In the genomic region with DNA sequence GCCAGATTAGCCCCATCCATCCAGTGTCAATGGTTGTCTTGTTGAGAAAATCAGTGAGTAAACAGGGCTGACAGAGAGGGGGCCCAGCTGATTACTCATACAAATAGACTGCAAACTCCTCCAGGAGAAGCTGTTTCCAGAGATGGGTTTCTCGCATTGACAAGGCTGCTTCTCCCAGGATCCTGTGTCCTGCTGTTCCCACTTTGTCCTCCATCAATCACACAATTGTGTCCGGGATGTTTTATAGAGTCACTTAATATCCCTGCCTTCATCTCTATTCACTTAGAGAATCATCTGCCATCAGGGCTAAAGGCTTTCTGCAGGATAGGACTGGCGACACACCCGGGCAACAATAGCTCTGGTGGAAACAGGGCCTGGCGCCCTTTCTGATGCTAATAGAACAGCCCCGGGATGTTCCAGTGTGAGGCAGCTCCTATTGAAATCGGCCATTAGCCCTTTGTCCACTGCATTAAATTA, we compare ENCODE assay signal across 1 cellular context.
A peak's percentile ranks its signal among the peaks of the same experiment; 100 is the strongest.
TF ChIP-seq lines count a peak whose summit lies in the region.

No MANE protein-coding gene starts in this region.

TF ChIP-seq in H1, 55 proteins besides CTCF, POLR2A, EP300 and RAD21:
- TF ChIP-seq SAP30 (IDR thresholded peaks at IDR 0.05; ENCODE audit: insufficient read depth, insufficient replicate concordance, low read length) (no peak), POU5F1 (IDR thresholded peaks at IDR 0.05; ENCODE audit: low read depth, low read length) (peak; percentile 71), RXRA (IDR thresholded peaks at IDR 0.05; ENCODE audit: insufficient read depth, low read depth, low read length) (no peak), YY1 (IDR thresholded peaks at IDR 0.05; ENCODE audit: low read depth, low read length) (peak; percentile 75), SIN3A (conservative IDR thresholded peaks at IDR 0.05 in 1 of 2, IDR thresholded peaks at IDR 0.05 in 1 of 2; ENCODE audit: low read depth in 1 of 2, low read length in 2 of 2) (peak in 1 of 2 experiments; percentile 82; a peak in 2 of 4 replicates), EGR1 (IDR thresholded peaks at IDR 0.05; ENCODE audit: borderline replicate concordance, low read depth, low read length) (0 out of 2 replicates have a peak, but pooled peaks have one; percentile 27), POLR2AphosphoS5 (IDR thresholded peaks at IDR 0.05; ENCODE audit: low read depth, low read length) (no peak), RBBP5 (IDR thresholded peaks at IDR 0.05; ENCODE audit: borderline replicate concordance, low read depth, low read length) (no peak), NANOG (IDR thresholded peaks at IDR 0.05; ENCODE audit: insufficient read depth, low read depth, low read length, poor library complexity, severe bottlenecking) (peak; percentile 94), SP1 (IDR thresholded peaks at IDR 0.05; ENCODE audit: low read depth, low read length) (0 out of 2 replicates have a peak, but pooled peaks have one; percentile 39), TEAD4 (IDR thresholded peaks at IDR 0.05; ENCODE audit: low read depth, low read length) (no peak), SIX5 (IDR thresholded peaks at IDR 0.05; ENCODE audit: low read depth, low read length) (no peak), BACH1 (IDR thresholded peaks at IDR 0.05; ENCODE audit: low read length) (peak; percentile 56; the same call in 1 of the 2 replicates), CTBP2 (IDR thresholded peaks at IDR 0.05; ENCODE audit: borderline replicate concordance, insufficient read depth, insufficient read length, low read length) (peak; percentile 79), HDAC2 (IDR thresholded peaks at IDR 0.05; ENCODE audit: borderline replicate concordance in 1 of 2, low read depth in 2 of 2, low read length in 2 of 2) (peak; percentile 79 to 81; a peak in 2 of 4 replicates)
- TF ChIP-seq, protein P1, sequence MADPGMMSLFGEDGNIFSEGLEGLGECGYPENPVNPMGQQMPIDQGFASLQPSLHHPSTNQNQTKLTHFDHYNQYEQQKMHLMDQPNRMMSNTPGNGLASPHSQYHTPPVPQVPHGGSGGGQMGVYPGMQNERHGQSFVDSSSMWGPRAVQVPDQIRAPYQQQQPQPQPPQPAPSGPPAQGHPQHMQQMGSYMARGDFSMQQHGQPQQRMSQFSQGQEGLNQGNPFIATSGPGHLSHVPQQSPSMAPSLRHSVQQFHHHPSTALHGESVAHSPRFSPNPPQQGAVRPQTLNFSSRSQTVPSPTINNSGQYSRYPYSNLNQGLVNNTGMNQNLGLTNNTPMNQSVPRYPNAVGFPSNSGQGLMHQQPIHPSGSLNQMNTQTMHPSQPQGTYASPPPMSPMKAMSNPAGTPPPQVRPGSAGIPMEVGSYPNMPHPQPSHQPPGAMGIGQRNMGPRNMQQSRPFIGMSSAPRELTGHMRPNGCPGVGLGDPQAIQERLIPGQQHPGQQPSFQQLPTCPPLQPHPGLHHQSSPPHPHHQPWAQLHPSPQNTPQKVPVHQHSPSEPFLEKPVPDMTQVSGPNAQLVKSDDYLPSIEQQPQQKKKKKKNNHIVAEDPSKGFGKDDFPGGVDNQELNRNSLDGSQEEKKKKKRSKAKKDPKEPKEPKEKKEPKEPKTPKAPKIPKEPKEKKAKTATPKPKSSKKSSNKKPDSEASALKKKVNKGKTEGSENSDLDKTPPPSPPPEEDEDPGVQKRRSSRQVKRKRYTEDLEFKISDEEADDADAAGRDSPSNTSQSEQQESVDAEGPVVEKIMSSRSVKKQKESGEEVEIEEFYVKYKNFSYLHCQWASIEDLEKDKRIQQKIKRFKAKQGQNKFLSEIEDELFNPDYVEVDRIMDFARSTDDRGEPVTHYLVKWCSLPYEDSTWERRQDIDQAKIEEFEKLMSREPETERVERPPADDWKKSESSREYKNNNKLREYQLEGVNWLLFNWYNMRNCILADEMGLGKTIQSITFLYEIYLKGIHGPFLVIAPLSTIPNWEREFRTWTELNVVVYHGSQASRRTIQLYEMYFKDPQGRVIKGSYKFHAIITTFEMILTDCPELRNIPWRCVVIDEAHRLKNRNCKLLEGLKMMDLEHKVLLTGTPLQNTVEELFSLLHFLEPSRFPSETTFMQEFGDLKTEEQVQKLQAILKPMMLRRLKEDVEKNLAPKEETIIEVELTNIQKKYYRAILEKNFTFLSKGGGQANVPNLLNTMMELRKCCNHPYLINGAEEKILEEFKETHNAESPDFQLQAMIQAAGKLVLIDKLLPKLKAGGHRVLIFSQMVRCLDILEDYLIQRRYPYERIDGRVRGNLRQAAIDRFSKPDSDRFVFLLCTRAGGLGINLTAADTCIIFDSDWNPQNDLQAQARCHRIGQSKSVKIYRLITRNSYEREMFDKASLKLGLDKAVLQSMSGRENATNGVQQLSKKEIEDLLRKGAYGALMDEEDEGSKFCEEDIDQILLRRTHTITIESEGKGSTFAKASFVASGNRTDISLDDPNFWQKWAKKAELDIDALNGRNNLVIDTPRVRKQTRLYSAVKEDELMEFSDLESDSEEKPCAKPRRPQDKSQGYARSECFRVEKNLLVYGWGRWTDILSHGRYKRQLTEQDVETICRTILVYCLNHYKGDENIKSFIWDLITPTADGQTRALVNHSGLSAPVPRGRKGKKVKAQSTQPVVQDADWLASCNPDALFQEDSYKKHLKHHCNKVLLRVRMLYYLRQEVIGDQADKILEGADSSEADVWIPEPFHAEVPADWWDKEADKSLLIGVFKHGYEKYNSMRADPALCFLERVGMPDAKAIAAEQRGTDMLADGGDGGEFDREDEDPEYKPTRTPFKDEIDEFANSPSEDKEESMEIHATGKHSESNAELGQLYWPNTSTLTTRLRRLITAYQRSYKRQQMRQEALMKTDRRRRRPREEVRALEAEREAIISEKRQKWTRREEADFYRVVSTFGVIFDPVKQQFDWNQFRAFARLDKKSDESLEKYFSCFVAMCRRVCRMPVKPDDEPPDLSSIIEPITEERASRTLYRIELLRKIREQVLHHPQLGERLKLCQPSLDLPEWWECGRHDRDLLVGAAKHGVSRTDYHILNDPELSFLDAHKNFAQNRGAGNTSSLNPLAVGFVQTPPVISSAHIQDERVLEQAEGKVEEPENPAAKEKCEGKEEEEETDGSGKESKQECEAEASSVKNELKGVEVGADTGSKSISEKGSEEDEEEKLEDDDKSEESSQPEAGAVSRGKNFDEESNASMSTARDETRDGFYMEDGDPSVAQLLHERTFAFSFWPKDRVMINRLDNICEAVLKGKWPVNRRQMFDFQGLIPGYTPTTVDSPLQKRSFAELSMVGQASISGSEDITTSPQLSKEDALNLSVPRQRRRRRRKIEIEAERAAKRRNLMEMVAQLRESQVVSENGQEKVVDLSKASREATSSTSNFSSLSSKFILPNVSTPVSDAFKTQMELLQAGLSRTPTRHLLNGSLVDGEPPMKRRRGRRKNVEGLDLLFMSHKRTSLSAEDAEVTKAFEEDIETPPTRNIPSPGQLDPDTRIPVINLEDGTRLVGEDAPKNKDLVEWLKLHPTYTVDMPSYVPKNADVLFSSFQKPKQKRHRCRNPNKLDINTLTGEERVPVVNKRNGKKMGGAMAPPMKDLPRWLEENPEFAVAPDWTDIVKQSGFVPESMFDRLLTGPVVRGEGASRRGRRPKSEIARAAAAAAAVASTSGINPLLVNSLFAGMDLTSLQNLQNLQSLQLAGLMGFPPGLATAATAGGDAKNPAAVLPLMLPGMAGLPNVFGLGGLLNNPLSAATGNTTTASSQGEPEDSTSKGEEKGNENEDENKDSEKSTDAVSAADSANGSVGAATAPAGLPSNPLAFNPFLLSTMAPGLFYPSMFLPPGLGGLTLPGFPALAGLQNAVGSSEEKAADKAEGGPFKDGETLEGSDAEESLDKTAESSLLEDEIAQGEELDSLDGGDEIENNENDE (IDR thresholded peaks at IDR 0.05; ENCODE audit: insufficient replicate concordance, low read length), result peak; percentile 32
